24 cellular contexts compared by ENCODE assay signal in genomic region chr7:8226526-8226925, GRCh38.
"Had no signal": no experiment of that assay in that cellular context is flagged by ENCODE, and none has a peak within 500 bp of the region (broad histone marks: within the 10 kb centered on the region; RNA-seq: fewer than 3 reads in every experiment).

No MANE protein-coding gene starts in this region.

- H3K9me3 Mint-ChIP-seq: activated CD4-positive, alpha-beta T cell treated with anti-CD3 and anti-CD28 coated beads, Interleukin-2, amount 10 ng/mL, durations not matched to agents 7 days and 5 days; activated CD8-positive, alpha-beta T cell treated with anti-CD3 and anti-CD28 coated beads for 36 hours; activated naive CD4-positive, alpha-beta T cell treated with anti-CD3 and anti-CD28 coated beads, Interleukin-2, amount 50 U/mL, for 24 hours; activated T-helper 1 cell treated with anti-CD3 and anti-CD28 coated beads, Interleukin-12 subunit alpha, Interleukin-12 subunit beta, Interleukin-2, Interleukin-4 antibody, amounts not matched to agents 30 ng/mL and 10 ng/mL and 1 ng/mL, durations not matched to agents 14 hours and 24 hours and 36 hours; brain; effector memory CD8-positive, alpha-beta T cell; neural crest cell; stimulated activated naive B cell treated with anti-CD40 and anti-IgM and Interleukin-4, amounts not matched to agents 10 μg/mL and 1 μg/mL and 100 μg/mL, for 72 hours; T-helper 1 cell treated with Interleukin-12 subunit alpha and Interleukin-12 subunit beta and Interleukin-4 antibody, amounts not matched to agents 30 μg/mL and 1 μg/mL, for 36 hours; type B pancreatic cell had no signal

- H3K27ac Mint-ChIP-seq: activated CD4-positive, alpha-beta T cell treated with anti-CD3 and anti-CD28 coated beads, Interleukin-2, amount 10 ng/mL, durations not matched to agents 7 days and 5 days; activated CD8-positive, alpha-beta memory T cell treated with anti-CD3 and anti-CD28 coated beads, Interleukin-2, amount 10 ng/mL, durations not matched to agents 7 days and 5 days; activated CD8-positive, alpha-beta T cell treated with anti-CD3 and anti-CD28 coated beads for 36 hours; activated naive CD4-positive, alpha-beta T cell treated with anti-CD3 and anti-CD28 coated beads, Interleukin-2, amount 50 U/mL, for 24 hours; activated T-helper 1 cell treated with anti-CD3 and anti-CD28 coated beads, Interleukin-12 subunit alpha, Interleukin-12 subunit beta, Interleukin-2, Interleukin-4 antibody, amounts not matched to agents 30 ng/mL and 10 ng/mL and 1 ng/mL, durations not matched to agents 14 hours and 24 hours and 36 hours; effector memory CD8-positive, alpha-beta T cell; naive thymus-derived CD4-positive, alpha-beta T cell; stimulated activated naive B cell treated with anti-CD40 and anti-IgM and Interleukin-4, amounts not matched to agents 10 μg/mL and 1 μg/mL and 100 μg/mL, for 72 hours; T-helper 1 cell treated with Interleukin-12 subunit alpha and Interleukin-12 subunit beta and Interleukin-4 antibody, amounts not matched to agents 30 μg/mL and 1 μg/mL, for 36 hours; type B pancreatic cell had no signal

- H3K4me3 ChIP-seq: esophagus muscularis mucosa, lung, sigmoid colon, smooth muscle cell, thoracic aorta had no signal

- H3K36me3 ChIP-seq: sigmoid colon, thoracic aorta had no signal

- H3K9me3 ChIP-seq: esophagus muscularis mucosa, sigmoid colon, thoracic aorta had no signal

- H3K27me3 ChIP-seq: esophagus muscularis mucosa, sigmoid colon had no signal

- DNase-seq: activated CD4-positive, alpha-beta T cell treated with anti-CD3 and anti-CD28 coated beads, Interleukin-2, amount 10 ng/mL, durations not matched to agents 7 days and 5 days; activated CD4-positive, CD25-positive, alpha-beta regulatory T cell treated with anti-CD3 and anti-CD28 coated beads, Interleukin-2, amount 50 U/mL, for 72 hours; activated CD8-positive, alpha-beta memory T cell treated with anti-CD3 and anti-CD28 coated beads, Interleukin-2, amount 10 ng/mL, durations not matched to agents 7 days and 5 days; activated CD8-positive, alpha-beta T cell treated with anti-CD3 and anti-CD28 coated beads for 36 hours; activated gamma-delta T cell; aorta; effector memory CD8-positive, alpha-beta T cell; naive thymus-derived CD4-positive, alpha-beta T cell; occipital lobe; sigmoid colon; stimulated activated CD4-positive, alpha-beta T cell treated with anti-CD3 and anti-CD28 coated beads, Interleukin-15, amount 100 ng/mL, for 24 hours; stimulated activated naive B cell treated with anti-CD40 and anti-IgM and Interleukin-4, amounts not matched to agents 10 μg/mL and 1 μg/mL and 100 μg/mL, for 72 hours; T1000 had no signal

- H3K4me3 Mint-ChIP-seq: activated CD4-positive, alpha-beta T cell treated with anti-CD3 and anti-CD28 coated beads, Interleukin-2, amount 10 ng/mL, durations not matched to agents 7 days and 5 days; activated CD8-positive, alpha-beta memory T cell treated with anti-CD3 and anti-CD28 coated beads, Interleukin-2, amount 10 ng/mL, durations not matched to agents 7 days and 5 days; activated CD8-positive, alpha-beta T cell treated with anti-CD3 and anti-CD28 coated beads for 36 hours; activated naive CD4-positive, alpha-beta T cell treated with anti-CD3 and anti-CD28 coated beads, Interleukin-2, amount 50 U/mL, for 24 hours; activated T-helper 1 cell treated with anti-CD3 and anti-CD28 coated beads, Interleukin-12 subunit alpha, Interleukin-12 subunit beta, Interleukin-2, Interleukin-4 antibody, amounts not matched to agents 30 ng/mL and 10 ng/mL and 1 ng/mL, durations not matched to agents 14 hours and 24 hours and 36 hours; effector memory CD8-positive, alpha-beta T cell; naive thymus-derived CD4-positive, alpha-beta T cell; neural crest cell; stimulated activated naive B cell treated with anti-CD40 and anti-IgM and Interleukin-4, amounts not matched to agents 10 μg/mL and 1 μg/mL and 100 μg/mL, for 72 hours; T-helper 1 cell treated with Interleukin-12 subunit alpha and Interleukin-12 subunit beta and Interleukin-4 antibody, amounts not matched to agents 30 μg/mL and 1 μg/mL, for 36 hours; type B pancreatic cell had no signal

- ATAC-seq: activated CD8-positive, alpha-beta memory T cell treated with anti-CD3 and anti-CD28 coated beads, Interleukin-2, amount 10 ng/mL, durations not matched to agents 7 days and 5 days; activated CD8-positive, alpha-beta T cell treated with anti-CD3 and anti-CD28 coated beads for 36 hours; effector memory CD8-positive, alpha-beta T cell; naive thymus-derived CD4-positive, alpha-beta T cell; stimulated activated naive B cell treated with anti-CD40 and anti-IgM and Interleukin-4, amounts not matched to agents 10 μg/mL and 1 μg/mL and 100 μg/mL, for 72 hours had no signal

- H3K36me3 Mint-ChIP-seq: activated CD8-positive, alpha-beta memory T cell treated with anti-CD3 and anti-CD28 coated beads, Interleukin-2, amount 10 ng/mL, durations not matched to agents 7 days and 5 days; activated naive CD4-positive, alpha-beta T cell treated with anti-CD3 and anti-CD28 coated beads, Interleukin-2, amount 50 U/mL, for 24 hours; naive thymus-derived CD4-positive, alpha-beta T cell; stimulated activated naive B cell treated with anti-CD40 and anti-IgM and Interleukin-4, amounts not matched to agents 10 μg/mL and 1 μg/mL and 100 μg/mL, for 72 hours; type B pancreatic cell had no signal

- H3K27ac ChIP-seq: esophagus muscularis mucosa, sigmoid colon, thoracic aorta, VCaP had no signal

- H3K4me1 ChIP-seq: esophagus muscularis mucosa, sigmoid colon had no signal

- H3K4me1 Mint-ChIP-seq: stimulated activated naive B cell treated with anti-CD40 and anti-IgM and Interleukin-4, amounts not matched to agents 10 μg/mL and 1 μg/mL and 100 μg/mL, for 72 hours had no signal
